27 cellular contexts compared by ENCODE assay signal in the genomic region with DNA sequence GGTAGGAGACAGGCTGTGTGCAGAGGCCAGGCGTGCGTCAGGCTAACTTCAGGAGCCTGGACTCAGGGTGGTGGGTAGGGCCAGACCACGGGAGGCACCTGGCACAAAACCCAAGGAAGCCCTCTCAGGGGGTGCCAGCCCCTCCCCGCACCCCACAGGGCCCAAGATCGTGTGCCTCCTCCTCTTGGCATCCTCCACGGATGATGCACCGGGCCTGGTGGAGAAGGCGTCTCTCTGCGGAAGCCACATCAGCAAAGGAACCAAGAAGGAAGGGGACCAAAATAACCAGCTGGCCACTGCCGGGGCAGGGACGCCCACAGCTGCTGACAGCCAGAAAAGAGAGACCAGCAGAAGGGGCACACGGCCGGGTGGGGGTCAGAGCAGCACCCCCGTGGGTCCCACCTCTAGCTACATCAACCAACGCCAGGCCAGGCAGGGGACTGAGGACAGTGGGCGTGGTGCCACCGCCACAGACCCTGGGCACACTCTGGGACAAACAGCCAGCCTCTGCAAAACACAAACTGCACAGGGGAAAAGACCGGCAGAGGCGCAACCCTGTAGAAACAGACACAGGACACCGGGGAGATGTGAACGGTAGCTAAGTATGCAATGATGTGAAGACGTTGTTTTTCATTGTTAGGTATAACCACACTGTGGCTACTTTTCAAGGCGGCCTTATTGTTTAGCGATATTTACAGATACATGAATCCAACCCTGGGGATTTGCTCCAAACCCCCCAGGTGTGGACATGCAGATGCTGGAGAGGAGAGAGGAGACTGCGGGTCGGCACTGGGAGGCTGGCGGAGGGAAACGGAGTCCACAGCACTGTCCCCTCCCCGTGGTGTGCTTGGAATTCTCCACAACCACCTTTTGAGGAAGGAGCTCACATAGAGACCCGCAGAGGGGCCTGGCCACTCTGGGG. TPM values are rescaled to one million over a fixed set of nuclear protein-coding genes. Genes with fewer than 3 reads are reported as not detected.
A peak's percentile ranks its signal among the peaks of the same experiment; 100 is the strongest.
DNase-seq lines count a peak whose midpoint lies in the region; ATAC-seq and TF ChIP-seq lines count a peak whose summit lies in the region.
"Had no signal": no experiment of that assay in that cellular context is flagged by ENCODE, and none has a peak within 500 bp of the region (broad histone marks: within the 10 kb centered on the region; RNA-seq: fewer than 3 reads in every experiment).

No MANE protein-coding gene starts in this region.

- H3K27ac Mint-ChIP-seq in activated naive CD8-positive, alpha-beta T cell, result peak overlapping the region; percentile 34
- no peak overlapping the region for H3K27ac Mint-ChIP-seq in activated naive CD8-positive, alpha-beta T cell treated with anti-CD3 and anti-CD28 coated beads, Interleukin-2, amount 50 U/mL, for 24 hours
- no peak overlapping the region for H3K27ac Mint-ChIP-seq in endodermal cell
- H3K27ac Mint-ChIP-seq: activated CD8-positive, alpha-beta T cell treated with anti-CD3 and anti-CD28 coated beads, Interleukin-2, amount 10 ng/mL, durations not matched to agents 7 days and 5 days; activated naive CD4-positive, alpha-beta T cell treated with anti-CD3 and anti-CD28 coated beads for 36 hours; mesothelial cell of epicardium; progenitor cell of endocrine pancreas; stimulated activated effector memory CD8-positive, alpha-beta T cell treated with anti-CD3 and anti-CD28 coated beads, Interleukin-12 subunit alpha, Interleukin-12 subunit beta, amount 100 ng/mL, for 72 hours had no signal

- 91% methylated on average over 14 to 30 of the region's 30 CpGs for WGBS in endodermal cell (ENCODE audit: insufficient coverage in 1 of 2, insufficient read length in 1 of 2), 2 experiments

- H3K4me3 Mint-ChIP-seq in activated naive CD8-positive, alpha-beta T cell, result no peak overlapping the region
- no peak overlapping the region for H3K4me3 Mint-ChIP-seq in activated naive CD8-positive, alpha-beta T cell treated with anti-CD3 and anti-CD28 coated beads, Interleukin-2, amount 50 U/mL, for 24 hours
- H3K4me3 Mint-ChIP-seq in endodermal cell, result no peak overlapping the region
- H3K4me3 Mint-ChIP-seq: activated CD8-positive, alpha-beta T cell treated with anti-CD3 and anti-CD28 coated beads, Interleukin-2, amount 10 ng/mL, durations not matched to agents 7 days and 5 days; activated naive CD4-positive, alpha-beta T cell treated with anti-CD3 and anti-CD28 coated beads for 36 hours; mesothelial cell of epicardium; stimulated activated effector memory CD8-positive, alpha-beta T cell treated with anti-CD3 and anti-CD28 coated beads, Interleukin-12 subunit alpha, Interleukin-12 subunit beta, amount 100 ng/mL, for 72 hours had no signal

- intact Hi-C loops in tibial artery (cut with DNase I; ENCODE audit: low total_unique reads), result no loop called here

- no peak overlapping the region for H3K9ac ChIP-seq in endodermal cell (ENCODE audit: extremely low read depth, low read length, poor library complexity, severe bottlenecking)
- H3K9ac ChIP-seq: BLaER1 had no signal

- H3K9me3 ChIP-seq in endodermal cell (ENCODE audit: control insufficient read depth, low read length) (no peaks in the 10 kb centered on the region), tibial artery (no peaks in the 10 kb centered on the region)
- H3K9me3 ChIP-seq: BLaER1, suprapubic skin had no signal

- DNase-seq in activated naive CD8-positive, alpha-beta T cell treated with anti-CD3 and anti-CD28 coated beads, Interleukin-2, amount 50 U/mL, for 24 hours, result no peak
- DNase-seq in endodermal cell (peak; percentile 35), mesenteric fat pad (ENCODE audit: low spot score) (peak; percentile 74), tibial artery (peak; percentile 9 to 51), NOMO-1 (lab: John Stamatoyannopoulos, UW; ENCODE audit: unreplicated experiment in 2 of 2) (no peak), NCI-H226 (no peak)
- DNase-seq: activated CD4-positive, alpha-beta T cell treated with anti-CD3 and anti-CD28 coated beads for 1 hour; activated CD8-positive, alpha-beta T cell treated with anti-CD3 and anti-CD28 coated beads, Interleukin-2, amount 10 ng/mL, durations not matched to agents 7 days and 5 days; activated naive CD4-positive, alpha-beta T cell treated with anti-CD3 and anti-CD28 coated beads for 36 hours; anterior cingulate cortex; central memory CD4-positive, alpha-beta T cell; dermis blood vessel endothelial cell; DMS79 treated with DMSO at 0.1 percent for 48 hours; NCI-H1436 treated with DMSO at 0.1 percent for 48 hours; NCI-H524; small intestine had no signal

- no peak for ATAC-seq in activated naive CD8-positive, alpha-beta T cell treated with anti-CD3 and anti-CD28 coated beads, Interleukin-2, amount 50 U/mL, for 24 hours
- no peak for ATAC-seq in HG03196 (IDR thresholded peaks at IDR 0.05; ENCODE audit: unreplicated experiment)
- ATAC-seq: activated CD8-positive, alpha-beta T cell treated with anti-CD3 and anti-CD28 coated beads, Interleukin-2, amount 10 ng/mL, durations not matched to agents 7 days and 5 days; left colon; naive thymus-derived CD8-positive, alpha-beta T cell; stimulated activated effector memory CD8-positive, alpha-beta T cell treated with anti-CD3 and anti-CD28 coated beads, Interleukin-12 subunit alpha, Interleukin-12 subunit beta, amount 100 ng/mL, for 72 hours had no signal

- H3K9me3 Mint-ChIP-seq in activated naive CD8-positive, alpha-beta T cell (ENCODE audit: low read depth), result no peaks in the 10 kb centered on the region
- no peaks in the 10 kb centered on the region for H3K9me3 Mint-ChIP-seq in activated naive CD8-positive, alpha-beta T cell treated with anti-CD3 and anti-CD28 coated beads, Interleukin-2, amount 50 U/mL, for 24 hours
- H3K9me3 Mint-ChIP-seq in endodermal cell, result no peaks in the 10 kb centered on the region
- H3K9me3 Mint-ChIP-seq: activated naive CD4-positive, alpha-beta T cell treated with anti-CD3 and anti-CD28 coated beads for 36 hours; mesothelial cell of epicardium; stimulated activated effector memory CD8-positive, alpha-beta T cell treated with anti-CD3 and anti-CD28 coated beads, Interleukin-12 subunit alpha, Interleukin-12 subunit beta, amount 100 ng/mL, for 72 hours had no signal

- H3K4me1 Mint-ChIP-seq in activated naive CD8-positive, alpha-beta T cell (ENCODE audit: low read depth), result no peaks in the 10 kb centered on the region
- H3K4me1 Mint-ChIP-seq in activated naive CD8-positive, alpha-beta T cell treated with anti-CD3 and anti-CD28 coated beads, Interleukin-2, amount 50 U/mL, for 24 hours, result no peaks in the 10 kb centered on the region
- no peaks in the 10 kb centered on the region for H3K4me1 Mint-ChIP-seq in endodermal cell
- H3K4me1 Mint-ChIP-seq: naive thymus-derived CD8-positive, alpha-beta T cell; stimulated activated effector memory CD8-positive, alpha-beta T cell treated with anti-CD3 and anti-CD28 coated beads, Interleukin-12 subunit alpha, Interleukin-12 subunit beta, amount 100 ng/mL, for 72 hours had no signal

- H3K27me3 Mint-ChIP-seq in activated naive CD8-positive, alpha-beta T cell, result peaks cover 4% of the 10 kb centered on the region
- no peaks in the 10 kb centered on the region for H3K27me3 Mint-ChIP-seq in activated naive CD8-positive, alpha-beta T cell treated with anti-CD3 and anti-CD28 coated beads, Interleukin-2, amount 50 U/mL, for 24 hours
- no peaks in the 10 kb centered on the region for H3K27me3 Mint-ChIP-seq in endodermal cell (ENCODE audit: insufficient read depth)

- H3K36me3 Mint-ChIP-seq in activated naive CD8-positive, alpha-beta T cell, result no peaks in the 10 kb centered on the region
- H3K36me3 Mint-ChIP-seq in activated naive CD8-positive, alpha-beta T cell treated with anti-CD3 and anti-CD28 coated beads, Interleukin-2, amount 50 U/mL, for 24 hours (ENCODE audit: low read depth), result no peaks in the 10 kb centered on the region
- H3K36me3 Mint-ChIP-seq in endodermal cell (ENCODE audit: low read depth), result no peaks in the 10 kb centered on the region
- H3K36me3 Mint-ChIP-seq: mesothelial cell of epicardium; naive thymus-derived CD8-positive, alpha-beta T cell; stimulated activated effector memory CD8-positive, alpha-beta T cell treated with anti-CD3 and anti-CD28 coated beads, Interleukin-12 subunit alpha, Interleukin-12 subunit beta, amount 100 ng/mL, for 72 hours had no signal

- H3K27ac ChIP-seq in endodermal cell (ENCODE audit: low read depth, low read length) (no peak overlapping the region), tibial artery (no peak overlapping the region)
- H3K27ac ChIP-seq: BLaER1, suprapubic skin had no signal

- no peaks in the 10 kb centered on the region for H3K4me1 ChIP-seq in endodermal cell (ENCODE audit: control insufficient read depth, insufficient read depth, low read length)
- no peaks in the 10 kb centered on the region for H3K4me1 ChIP-seq in tibial artery
- H3K4me1 ChIP-seq: Caco-2, suprapubic skin had no signal

- H3K27me3 ChIP-seq in endodermal cell (ENCODE audit: control insufficient read depth, insufficient read depth, low read length, poor library complexity, severe bottlenecking) (no peaks in the 10 kb centered on the region), tibial artery (peaks cover 0 to 91% of the 10 kb centered on the region in 2 donors)
- H3K27me3 ChIP-seq: BLaER1 had no signal

- H3K4me3 ChIP-seq in endodermal cell (ENCODE audit: low read length) (no peak overlapping the region), tibial artery (no peak overlapping the region)
- H3K4me3 ChIP-seq: BLaER1, suprapubic skin had no signal

- TF ChIP-seq CTCF in endodermal cell (conservative IDR thresholded peaks at IDR 0.05) (no peak), tibial artery (IDR thresholded peaks at IDR 0.05) (no peak)

- no peaks in the 10 kb centered on the region for H3K36me3 ChIP-seq in endodermal cell (ENCODE audit: control insufficient read depth, insufficient read depth, low read length)
- H3K36me3 ChIP-seq in tibial artery, result no peaks in the 10 kb centered on the region
- H3K36me3 ChIP-seq: BLaER1, suprapubic skin had no signal

RNA-seq across cellular contexts. Expression of gene C14orf180, which starts 26.1 kb away (rescaled TPM):
- total RNA-seq in endodermal cell (not detected), mesenteric fat pad (25.5 TPM)
- not detected for polyA plus RNA-seq in endodermal cell (2013, experiment 1 of 2)
- not detected for polyA plus RNA-seq in endodermal cell (2013, experiment 2 of 2)
- total RNA-seq: activated CD8-positive, alpha-beta T cell treated with anti-CD3 and anti-CD28 coated beads, Interleukin-2, amount 10 ng/mL, durations not matched to agents 7 days and 5 days; activated naive CD4-positive, alpha-beta T cell treated with anti-CD3 and anti-CD28 coated beads for 36 hours; Caco-2; dermis blood vessel endothelial cell; H1; naive thymus-derived CD8-positive, alpha-beta T cell; progenitor cell of endocrine pancreas had no signal
- polyA plus RNA-seq: H1; naive thymus-derived CD8-positive, alpha-beta T cell had no signal

RNA-seq across cellular contexts. Expression of gene TMEM179, which starts 51.1 kb away (rescaled TPM):
- total RNA-seq in endodermal cell, result 10 to 100 TPM in 1 of 2 donors, 1 to 10 TPM in 1; 8.2 to 15.7 TPM
- polyA plus RNA-seq in endodermal cell (2013, experiment 1 of 2), result 4.0 TPM
- 4.0 TPM for polyA plus RNA-seq in endodermal cell (2013, experiment 2 of 2)
- total RNA-seq in mesenteric fat pad, result not detected
- total RNA-seq: activated CD8-positive, alpha-beta T cell treated with anti-CD3 and anti-CD28 coated beads, Interleukin-2, amount 10 ng/mL, durations not matched to agents 7 days and 5 days; Caco-2; dermis blood vessel endothelial cell; naive thymus-derived CD8-positive, alpha-beta T cell; suprapubic skin had no signal
- polyA plus RNA-seq: naive thymus-derived CD8-positive, alpha-beta T cell had no signal

Comparison
In these comparisons a context has a peak if more than half of its experiments do, and no peak if none do; other contexts are left out.
1. DNase-seq: peak in endodermal cell (single experiment), mesenteric fat pad (single experiment) and tibial artery (2 of 2); none in activated naive CD8-positive, alpha-beta T cell treated with anti-CD3 and anti-CD28 coated beads, Interleukin-2, amount 50 U/mL, for 24 hours (single experiment), NOMO-1 (0 of 2) and NCI-H226 (single experiment).
2. RNA of gene C14orf180, which starts 26.1 kb away (total RNA-seq): 25.5 TPM in mesenteric fat pad (single experiment); not detected in endodermal cell; every median in the first group is over 10 times any median in the second.